ENCODE assay signal across 8 cellular contexts in genomic region chr3:39141211-39141995, GRCh38. TPM values are rescaled to one million over a fixed set of nuclear protein-coding genes. Genes with fewer than 3 reads are reported as not detected.
DNase-seq lines count a peak whose midpoint lies in the region; ATAC-seq and TF ChIP-seq lines count a peak whose summit lies in the region.

No MANE protein-coding gene starts in this region.

- H3K4me1 ChIP-seq in lower lobe of right lung (peaks cover 57% of the 10 kb centered on the region), uterus (peaks cover 0 to 16% of the 10 kb centered on the region in 2 donors)

- CTCF ChIA-PET in activated naive CD4-positive, alpha-beta T cell treated with anti-CD3 and anti-CD28 coated beads for 36 hours (lab: Charles Lee), result interaction anchor here (1.8 kb wide), 1 partner anchor 15 kb away, joined by 4 read pairs; no protein-coding TSS in a partner anchor

- TF ChIP-seq POLR2A in uterus (IDR thresholded peaks at IDR 0.05), result no peak

- no peaks in the 10 kb centered on the region for H3K9me3 Mint-ChIP-seq in activated naive CD4-positive, alpha-beta T cell treated with anti-CD3 and anti-CD28 coated beads for 36 hours
- peaks cover 0 to 2% (median 0%) of the 10 kb centered on the region in 5 experiments for H3K9me3 Mint-ChIP-seq in brain

- H3K36me3 ChIP-seq in lower lobe of right lung (peaks cover 85% of the 10 kb centered on the region), uterus (no peaks in the 10 kb centered on the region)

- ATAC-seq in lower lobe of right lung (peak; percentile 74 to 86), HG03159 (IDR thresholded peaks at IDR 0.05; ENCODE audit: unreplicated experiment) (no peak), HG02840 (IDR thresholded peaks at IDR 0.05; ENCODE audit: low FRiP score, unreplicated experiment) (no peak)

- peak overlapping the region; percentile 81 for H3K27ac Mint-ChIP-seq in activated naive CD4-positive, alpha-beta T cell treated with anti-CD3 and anti-CD28 coated beads for 36 hours
- H3K27ac Mint-ChIP-seq in brain, result peak overlapping the region in 4 of 5 experiments; percentile 82 to 94 (median 88)

- H3K27ac ChIP-seq in lower lobe of right lung (peak overlapping the region; percentile 79), uterus (peak overlapping the region; percentile 47 to 53)

- peaks cover 45% of the 10 kb centered on the region for H3K4me1 Mint-ChIP-seq in activated naive CD4-positive, alpha-beta T cell treated with anti-CD3 and anti-CD28 coated beads for 36 hours (ENCODE audit: low read depth)
- H3K4me1 Mint-ChIP-seq in brain, result peaks cover 47% of the 10 kb centered on the region

- peak overlapping the region; percentile 25 for H3K4me3 ChIP-seq in lower lobe of right lung
- no peak overlapping the region for H3K4me3 ChIP-seq in uterus

- intact Hi-C loops in activated naive CD4-positive, alpha-beta T cell treated with anti-CD3 and anti-CD28 coated beads for 36 hours (cut with micrococcal nuclease), result no loop called here
- intact Hi-C loops in lower lobe of right lung (cut with DNase I), result no loop called here
- intact Hi-C loops in uterus (cut with DNase I; ENCODE audit: low total_unique reads), result no loop called here

- H3K9me3 ChIP-seq in lower lobe of right lung (no peaks in the 10 kb centered on the region), uterus (no peaks in the 10 kb centered on the region)

- TF ChIP-seq CTCF in brain (conservative IDR thresholded peaks at IDR 0.05) (no peak), lower lobe of right lung (IDR thresholded peaks at IDR 0.05) (no peak), uterus (IDR thresholded peaks at IDR 0.05) (no peak)

- no peak overlapping the region for H3K4me3 Mint-ChIP-seq in activated naive CD4-positive, alpha-beta T cell treated with anti-CD3 and anti-CD28 coated beads for 36 hours
- no peak overlapping the region for H3K4me3 Mint-ChIP-seq in brain

- no peak for DNase-seq in activated naive CD4-positive, alpha-beta T cell treated with anti-CD3 and anti-CD28 coated beads for 36 hours
- DNase-seq in activated naive CD4-positive, alpha-beta T cell treated with Interleukin-2 at 50 U/mL for 16 hours, result no peak
- DNase-seq in lower lobe of right lung, result peak; percentile 90
- DNase-seq in uterus, result peak; percentile 45 to 55
- DNase-seq in GOT3 (lab: John Stamatoyannopoulos, UW), result no peak

- H3K36me3 Mint-ChIP-seq in activated naive CD4-positive, alpha-beta T cell treated with anti-CD3 and anti-CD28 coated beads for 36 hours (ENCODE audit: low read depth), result peaks cover 49% of the 10 kb centered on the region
- peaks cover 25% of the 10 kb centered on the region for H3K36me3 Mint-ChIP-seq in brain

- H3K27me3 ChIP-seq in lower lobe of right lung (ENCODE audit: low read depth) (no peaks in the 10 kb centered on the region), uterus (no peaks in the 10 kb centered on the region)

- no peaks in the 10 kb centered on the region for H3K27me3 Mint-ChIP-seq in activated naive CD4-positive, alpha-beta T cell treated with anti-CD3 and anti-CD28 coated beads for 36 hours (ENCODE audit: low read depth)
- no peaks in the 10 kb centered on the region for H3K27me3 Mint-ChIP-seq in brain

RNA-seq across cellular contexts. Expression of gene CSRNP1, which starts 12.0 kb away (rescaled TPM):
- total RNA-seq in activated naive CD4-positive, alpha-beta T cell treated with anti-CD3 and anti-CD28 coated beads for 36 hours, result 10 to 100 TPM; 66.5 to 71.0 TPM
- polyA plus RNA-seq in brain (ENCODE audit: insufficient read depth, low read depth, low replicate concordance), result 9.0 TPM
- 55.1 TPM for total RNA-seq in lower lobe of right lung
- 10 to 100 TPM; 23.6 to 79.7 (median 55.0) TPM for total RNA-seq in uterus

RNA-seq across cellular contexts. Expression of gene TTC21A, which starts 33.9 kb away (rescaled TPM):
- total RNA-seq in activated naive CD4-positive, alpha-beta T cell treated with anti-CD3 and anti-CD28 coated beads for 36 hours, result 1 to 10 TPM; 1.5 to 1.6 TPM
- 1.7 TPM for polyA plus RNA-seq in brain (ENCODE audit: insufficient read depth, low read depth, low replicate concordance)
- total RNA-seq in lower lobe of right lung (18.8 TPM), uterus (10 to 100 TPM in 1 of 4 donors, 1 to 10 TPM in 3; 2.8 to 16.3 (median 6.1) TPM)

RNA-seq across cellular contexts. Expression of gene GORASP1, which starts 34.0 kb away (rescaled TPM):
- total RNA-seq in activated naive CD4-positive, alpha-beta T cell treated with anti-CD3 and anti-CD28 coated beads for 36 hours, result 10 to 100 TPM; 19.0 to 21.8 TPM
- 34.3 TPM for polyA plus RNA-seq in brain (ENCODE audit: insufficient read depth, low read depth, low replicate concordance)
- 81.6 TPM for total RNA-seq in lower lobe of right lung
- 10 to 100 TPM; 32.3 to 73.4 (median 47.5) TPM for total RNA-seq in uterus

RNA-seq across cellular contexts. Expression of gene XIRP1, which starts 51.0 kb away (rescaled TPM):
- total RNA-seq in activated naive CD4-positive, alpha-beta T cell treated with anti-CD3 and anti-CD28 coated beads for 36 hours, result under 1 TPM; 0.62 to 0.72 TPM
- polyA plus RNA-seq in brain (ENCODE audit: insufficient read depth, low read depth, low replicate concordance), result not detected
- total RNA-seq in lower lobe of right lung, result not detected
- under 1 TPM in 2 of 4 donors, not detected in 2; 0.06 to 0.07 TPM for total RNA-seq in uterus

Comparison
In these comparisons a context has a peak if more than half of its experiments do, and no peak if none do; other contexts are left out.
1. DNase-seq: peak in lower lobe of right lung (single experiment) and uterus (2 of 2); none in activated naive CD4-positive, alpha-beta T cell treated with anti-CD3 and anti-CD28 coated beads for 36 hours (single experiment), activated naive CD4-positive, alpha-beta T cell treated with Interleukin-2 at 50 U/mL for 16 hours (single experiment) and GOT3 (single experiment).
2. ATAC-seq: peak in lower lobe of right lung (2 of 2); none in HG03159 (single experiment) and HG02840 (single experiment).